Comparison of ENCODE assay signal across 1 cellular context in genomic region chr7:92836489-92837213, GRCh38.
TF ChIP-seq lines count a peak whose summit lies in the region.

Gene CDK6 (minus strand): TSS chr7:92836573. CDS start chr7:92833323, 3,250 bp downstream.

TF ChIP-seq in HepG2, 621 proteins besides CTCF, POLR2A, EP300 and RAD21 (continued from another document and continues in another):
- TF ChIP-seq ZFP91 (CRISPR knock-in tag; IDR thresholded peaks at IDR 0.05; ENCODE audit: borderline replicate concordance) = no peak
- no peak for TF ChIP-seq KLF13 (CRISPR knock-in tag; IDR thresholded peaks at IDR 0.05)
- TF ChIP-seq DPF2 (CRISPR knock-in tag; IDR thresholded peaks at IDR 0.05; ENCODE audit: borderline replicate concordance, low read depth) = no peak
- TF ChIP-seq, protein P1, sequence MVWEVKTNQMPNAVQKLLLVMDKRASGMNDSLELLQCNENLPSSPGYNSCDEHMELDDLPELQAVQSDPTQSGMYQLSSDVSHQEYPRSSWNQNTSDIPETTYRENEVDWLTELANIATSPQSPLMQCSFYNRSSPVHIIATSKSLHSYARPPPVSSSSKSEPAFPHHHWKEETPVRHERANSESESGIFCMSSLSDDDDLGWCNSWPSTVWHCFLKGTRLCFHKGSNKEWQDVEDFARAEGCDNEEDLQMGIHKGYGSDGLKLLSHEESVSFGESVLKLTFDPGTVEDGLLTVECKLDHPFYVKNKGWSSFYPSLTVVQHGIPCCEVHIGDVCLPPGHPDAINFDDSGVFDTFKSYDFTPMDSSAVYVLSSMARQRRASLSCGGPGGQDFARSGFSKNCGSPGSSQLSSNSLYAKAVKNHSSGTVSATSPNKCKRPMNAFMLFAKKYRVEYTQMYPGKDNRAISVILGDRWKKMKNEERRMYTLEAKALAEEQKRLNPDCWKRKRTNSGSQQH (CRISPR knock-in tag; IDR thresholded peaks at IDR 0.05; ENCODE audit: low read depth) = 0 out of 2 replicates have a peak, but pooled peaks have one; percentile 31
- no peak for TF ChIP-seq ZSCAN30 (CRISPR knock-in tag; IDR thresholded peaks at IDR 0.05)
- TF ChIP-seq ONECUT2 (CRISPR knock-in tag; IDR thresholded peaks at IDR 0.05) = no peak
- no peak for TF ChIP-seq ZEB1 (IDR thresholded peaks at IDR 0.05; ENCODE audit: insufficient replicate concordance, low read depth)
- TF ChIP-seq MAX (IDR thresholded peaks at IDR 0.05) = peak; percentile 90
- no peak for TF ChIP-seq SMARCE1 (IDR thresholded peaks at IDR 0.05; ENCODE audit: borderline replicate concordance)
- no peak for TF ChIP-seq NCOA2 (CRISPR knock-in tag; IDR thresholded peaks at IDR 0.05)
- TF ChIP-seq, protein P2, sequence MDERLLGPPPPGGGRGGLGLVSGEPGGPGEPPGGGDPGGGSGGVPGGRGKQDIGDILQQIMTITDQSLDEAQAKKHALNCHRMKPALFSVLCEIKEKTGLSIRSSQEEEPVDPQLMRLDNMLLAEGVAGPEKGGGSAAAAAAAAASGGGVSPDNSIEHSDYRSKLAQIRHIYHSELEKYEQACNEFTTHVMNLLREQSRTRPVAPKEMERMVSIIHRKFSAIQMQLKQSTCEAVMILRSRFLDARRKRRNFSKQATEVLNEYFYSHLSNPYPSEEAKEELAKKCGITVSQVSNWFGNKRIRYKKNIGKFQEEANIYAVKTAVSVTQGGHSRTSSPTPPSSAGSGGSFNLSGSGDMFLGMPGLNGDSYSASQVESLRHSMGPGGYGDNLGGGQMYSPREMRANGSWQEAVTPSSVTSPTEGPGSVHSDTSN (CRISPR knock-in tag; IDR thresholded peaks at IDR 0.05) = no peak
- TF ChIP-seq FOSL2 (CRISPR knock-in tag; IDR thresholded peaks at IDR 0.05) = no peak
- TF ChIP-seq MAFK (conservative IDR thresholded peaks at IDR 0.05 in 1 of 2, IDR thresholded peaks at IDR 0.05 in 1 of 2; ENCODE audit: low read length in 2 of 2) = no peak
- TF ChIP-seq E2F1 (CRISPR knock-in tag; IDR thresholded peaks at IDR 0.05) = no peak
- TF ChIP-seq PRMT3 (CRISPR knock-in tag; IDR thresholded peaks at IDR 0.05; ENCODE audit: borderline replicate concordance, low read depth) = no peak; the same call in 1 of the 2 replicates
- peak; percentile 10; the same call in 1 of the 2 replicates for TF ChIP-seq ZNF563 (CRISPR knock-in tag; IDR thresholded peaks at IDR 0.05)
- TF ChIP-seq, protein P3, sequence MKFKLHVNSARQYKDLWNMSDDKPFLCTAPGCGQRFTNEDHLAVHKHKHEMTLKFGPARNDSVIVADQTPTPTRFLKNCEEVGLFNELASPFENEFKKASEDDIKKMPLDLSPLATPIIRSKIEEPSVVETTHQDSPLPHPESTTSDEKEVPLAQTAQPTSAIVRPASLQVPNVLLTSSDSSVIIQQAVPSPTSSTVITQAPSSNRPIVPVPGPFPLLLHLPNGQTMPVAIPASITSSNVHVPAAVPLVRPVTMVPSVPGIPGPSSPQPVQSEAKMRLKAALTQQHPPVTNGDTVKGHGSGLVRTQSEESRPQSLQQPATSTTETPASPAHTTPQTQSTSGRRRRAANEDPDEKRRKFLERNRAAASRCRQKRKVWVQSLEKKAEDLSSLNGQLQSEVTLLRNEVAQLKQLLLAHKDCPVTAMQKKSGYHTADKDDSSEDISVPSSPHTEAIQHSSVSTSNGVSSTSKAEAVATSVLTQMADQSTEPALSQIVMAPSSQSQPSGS (CRISPR knock-in tag; IDR thresholded peaks at IDR 0.05) = no peak
- TF ChIP-seq GATAD1 (CRISPR knock-in tag; IDR thresholded peaks at IDR 0.05) = no peak
- no peak for TF ChIP-seq GTF3A (CRISPR knock-in tag; conservative IDR thresholded peaks at IDR 0.05)
- TF ChIP-seq ARNT (IDR thresholded peaks at IDR 0.05) = no peak
- no peak for TF ChIP-seq ZNF569 (CRISPR knock-in tag; IDR thresholded peaks at IDR 0.05; ENCODE audit: borderline replicate concordance)
- TF ChIP-seq ZNF619 (CRISPR knock-in tag; IDR thresholded peaks at IDR 0.05) = no peak
- TF ChIP-seq TFDP1 (CRISPR knock-in tag; IDR thresholded peaks at IDR 0.05; ENCODE audit: borderline replicate concordance) = 0 out of 2 replicates have a peak, but pooled peaks have one; percentile 18
- peak; percentile 64 for TF ChIP-seq POLR2G (IDR thresholded peaks at IDR 0.05; ENCODE audit: low read depth, low read length)
- TF ChIP-seq, protein P4, sequence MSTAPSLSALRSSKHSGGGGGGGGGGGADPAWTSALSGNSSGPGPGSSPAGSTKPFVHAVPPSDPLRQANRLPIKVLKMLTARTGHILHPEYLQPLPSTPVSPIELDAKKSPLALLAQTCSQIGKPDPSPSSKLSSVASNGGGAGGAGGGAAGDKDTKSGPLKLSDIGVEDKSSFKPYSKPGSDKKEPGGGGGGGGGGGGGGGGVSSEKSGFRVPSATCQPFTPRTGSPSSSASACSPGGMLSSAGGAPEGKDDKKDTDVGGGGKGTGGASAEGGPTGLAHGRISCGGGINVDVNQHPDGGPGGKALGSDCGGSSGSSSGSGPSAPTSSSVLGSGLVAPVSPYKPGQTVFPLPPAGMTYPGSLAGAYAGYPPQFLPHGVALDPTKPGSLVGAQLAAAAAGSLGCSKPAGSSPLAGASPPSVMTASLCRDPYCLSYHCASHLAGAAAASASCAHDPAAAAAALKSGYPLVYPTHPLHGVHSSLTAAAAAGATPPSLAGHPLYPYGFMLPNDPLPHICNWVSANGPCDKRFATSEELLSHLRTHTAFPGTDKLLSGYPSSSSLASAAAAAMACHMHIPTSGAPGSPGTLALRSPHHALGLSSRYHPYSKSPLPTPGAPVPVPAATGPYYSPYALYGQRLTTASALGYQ (CRISPR knock-in tag; IDR thresholded peaks at IDR 0.05) = no peak
- TF ChIP-seq, protein P5, sequence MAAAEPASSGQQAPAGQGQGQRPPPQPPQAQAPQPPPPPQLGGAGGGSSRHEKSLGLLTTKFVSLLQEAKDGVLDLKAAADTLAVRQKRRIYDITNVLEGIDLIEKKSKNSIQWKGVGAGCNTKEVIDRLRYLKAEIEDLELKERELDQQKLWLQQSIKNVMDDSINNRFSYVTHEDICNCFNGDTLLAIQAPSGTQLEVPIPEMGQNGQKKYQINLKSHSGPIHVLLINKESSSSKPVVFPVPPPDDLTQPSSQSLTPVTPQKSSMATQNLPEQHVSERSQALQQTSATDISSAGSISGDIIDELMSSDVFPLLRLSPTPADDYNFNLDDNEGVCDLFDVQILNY (CRISPR knock-in tag; conservative IDR thresholded peaks at IDR 0.05) = no peak
- TF ChIP-seq, protein P6, sequence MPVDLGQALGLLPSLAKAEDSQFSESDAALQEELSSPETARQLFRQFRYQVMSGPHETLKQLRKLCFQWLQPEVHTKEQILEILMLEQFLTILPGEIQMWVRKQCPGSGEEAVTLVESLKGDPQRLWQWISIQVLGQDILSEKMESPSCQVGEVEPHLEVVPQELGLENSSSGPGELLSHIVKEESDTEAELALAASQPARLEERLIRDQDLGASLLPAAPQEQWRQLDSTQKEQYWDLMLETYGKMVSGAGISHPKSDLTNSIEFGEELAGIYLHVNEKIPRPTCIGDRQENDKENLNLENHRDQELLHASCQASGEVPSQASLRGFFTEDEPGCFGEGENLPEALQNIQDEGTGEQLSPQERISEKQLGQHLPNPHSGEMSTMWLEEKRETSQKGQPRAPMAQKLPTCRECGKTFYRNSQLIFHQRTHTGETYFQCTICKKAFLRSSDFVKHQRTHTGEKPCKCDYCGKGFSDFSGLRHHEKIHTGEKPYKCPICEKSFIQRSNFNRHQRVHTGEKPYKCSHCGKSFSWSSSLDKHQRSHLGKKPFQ (CRISPR knock-in tag; IDR thresholded peaks at IDR 0.05; ENCODE audit: insufficient replicate concordance) = no peak
- no peak for TF ChIP-seq ZBTB37 (CRISPR knock-in tag; IDR thresholded peaks at IDR 0.05)
- TF ChIP-seq PPARG (CRISPR knock-in tag; conservative IDR thresholded peaks at IDR 0.05) = no peak
- peak; percentile 48 for TF ChIP-seq MXD1 (CRISPR knock-in tag; IDR thresholded peaks at IDR 0.05)
- TF ChIP-seq NCOR1 (IDR thresholded peaks at IDR 0.05; ENCODE audit: borderline replicate concordance, low read length) = no peak
- no peak for TF ChIP-seq ZNF572 (CRISPR knock-in tag; IDR thresholded peaks at IDR 0.05)
- TF ChIP-seq ZNF597 (CRISPR knock-in tag; IDR thresholded peaks at IDR 0.05) = no peak
- TF ChIP-seq TBP (CRISPR knock-in tag; IDR thresholded peaks at IDR 0.05) = no peak
- peak; percentile 28; the same call in 1 of the 2 replicates for TF ChIP-seq KDM5B (CRISPR knock-in tag; IDR thresholded peaks at IDR 0.05; ENCODE audit: borderline replicate concordance)
- TF ChIP-seq MEIS1 (CRISPR knock-in tag; IDR thresholded peaks at IDR 0.05; ENCODE audit: borderline replicate concordance) = no peak
- no peak for TF ChIP-seq ZNF235 (CRISPR knock-in tag; IDR thresholded peaks at IDR 0.05; ENCODE audit: borderline replicate concordance)
- TF ChIP-seq ZSCAN5A (CRISPR knock-in tag; IDR thresholded peaks at IDR 0.05; ENCODE audit: borderline replicate concordance) = no peak
- TF ChIP-seq CHD4 (IDR thresholded peaks at IDR 0.05; ENCODE audit: borderline replicate concordance, low read length) = no peak
- no peak for TF ChIP-seq ZNF816 (CRISPR knock-in tag; IDR thresholded peaks at IDR 0.05; ENCODE audit: borderline replicate concordance)
- peak; percentile 25; the same call in 1 of the 2 replicates for TF ChIP-seq ZNF589 (CRISPR knock-in tag; conservative IDR thresholded peaks at IDR 0.05)
- TF ChIP-seq ZNF562 (CRISPR knock-in tag; IDR thresholded peaks at IDR 0.05; ENCODE audit: borderline replicate concordance) = no peak
- no peak for TF ChIP-seq ZNF24 (IDR thresholded peaks at IDR 0.05)
- no peak for TF ChIP-seq ZNF230 (CRISPR knock-in tag; IDR thresholded peaks at IDR 0.05)
